In genomic region chr3:127449489-127450212, GRCh38 we compare ENCODE assay signal across 13 cellular contexts.
"Had no signal": no experiment of that assay in that cellular context is flagged by ENCODE, and none has a peak within 500 bp of the region (broad histone marks: within the 10 kb centered on the region; RNA-seq: fewer than 3 reads in every experiment).

No MANE protein-coding gene starts in this region.

- H3K36me3 ChIP-seq: prostate gland, thyroid gland, uterus had no signal

- H3K27me3 ChIP-seq: thyroid gland, uterus had no signal

- H3K27ac ChIP-seq: prostate gland, thyroid gland, uterus, VCaP had no signal

- H3K4me3 ChIP-seq: lung, prostate gland, thyroid gland, uterus had no signal

- ATAC-seq: left colon; stimulated activated naive CD8-positive, alpha-beta T cell treated with anti-CD3 and anti-CD28 coated beads, Interleukin-15, amount 100 ng/mL, for 72 hours had no signal

- H3K4me1 ChIP-seq: prostate gland, thyroid gland, uterus had no signal

- H3K9me3 ChIP-seq: prostate gland, thyroid gland, uterus had no signal

- DNase-seq: activated CD4-positive, alpha-beta memory T cell treated with anti-CD3 and anti-CD28 coated beads for 36 hours; activated naive CD4-positive, alpha-beta T cell treated with anti-CD3 and anti-CD28 coated beads for 36 hours; naive B cell; stimulated activated CD4-positive, alpha-beta T cell treated with anti-CD3 and anti-CD28 coated beads, Interleukin-15, amount 100 ng/mL, for 24 hours; stimulated activated CD4-positive, alpha-beta T cell treated with anti-CD3 and anti-CD28 coated beads, Interleukin-4, amount 100 ng/mL, for 24 hours; T-helper 1 cell; thyroid gland had no signal
